Comparison of ENCODE assay signal across 18 cellular contexts in genomic region chr9:92679413-92680165, GRCh38.
"Had no signal": no experiment of that assay in that cellular context is flagged by ENCODE, and none has a peak within 500 bp of the region (broad histone marks: within the 10 kb centered on the region; RNA-seq: fewer than 3 reads in every experiment).

No MANE protein-coding gene starts in this region.

- H3K4me1 ChIP-seq: lower lobe of right lung had no signal

- H3K4me3 Mint-ChIP-seq: activated T-cell treated with anti-CD3 and anti-CD28 coated beads, Interleukin-2, amount 50 U/mL, for 4 hours; brain; naive thymus-derived CD4-positive, alpha-beta T cell; stimulated activated naive CD8-positive, alpha-beta T cell treated with anti-CD3 and anti-CD28 coated beads, Interleukin-15, amount 100 ng/mL, for 72 hours; T-helper 17 cell had no signal

- H3K9me3 ChIP-seq: lower lobe of right lung had no signal

- ATAC-seq: activated naive CD4-positive, alpha-beta T cell treated with anti-CD3 and anti-CD28 coated beads, Interleukin-2, amount 50 U/mL, for 72 hours; activated T-cell treated with anti-CD3 and anti-CD28 coated beads, Interleukin-2, amount 50 U/mL, for 4 hours; naive thymus-derived CD4-positive, alpha-beta T cell; stimulated activated naive CD8-positive, alpha-beta T cell treated with anti-CD3 and anti-CD28 coated beads, Interleukin-15, amount 100 ng/mL, for 72 hours; T-helper 17 cell had no signal

- DNase-seq: activated CD4-positive, alpha-beta T cell treated with anti-CD3 and anti-CD28 coated beads, Interleukin-2, amount 50 U/mL, for 1 hour; activated CD4-positive, CD25-positive, alpha-beta regulatory T cell; activated effector memory CD4-positive, alpha-beta T cell treated with anti-CD3 and anti-CD28 coated beads, Interleukin-2, amount 50 U/mL, for 16 hours; activated T-cell treated with anti-CD3 and anti-CD28 coated beads, Interleukin-2, amount 50 U/mL, for 4 hours; amniotic stem cell; dorsolateral prefrontal cortex; lower lobe of right lung; naive thymus-derived CD4-positive, alpha-beta T cell; occipital lobe; stimulated activated CD4-positive, alpha-beta T cell treated with anti-CD3 and anti-CD28 coated beads, Interleukin-15, amount 100 ng/mL, for 24 hours; stimulated activated CD4-positive, alpha-beta T cell treated with anti-CD3 and anti-CD28 coated beads, Interleukin-4, amount 100 ng/mL, for 4 hours; stimulated activated naive CD8-positive, alpha-beta T cell treated with anti-CD3 and anti-CD28 coated beads, Interleukin-15, amount 100 ng/mL, for 72 hours; T-helper 17 cell had no signal

- H3K4me3 ChIP-seq: dorsolateral prefrontal cortex, lower lobe of right lung had no signal

- H3K4me1 Mint-ChIP-seq: brain had no signal

- H3K27ac ChIP-seq: dorsolateral prefrontal cortex, lower lobe of right lung had no signal

- H3K36me3 Mint-ChIP-seq: activated naive CD4-positive, alpha-beta T cell treated with anti-CD3 and anti-CD28 coated beads, Interleukin-2, amount 50 U/mL, for 72 hours; brain; naive thymus-derived CD4-positive, alpha-beta T cell had no signal

- H3K27ac Mint-ChIP-seq: activated naive CD4-positive, alpha-beta T cell treated with anti-CD3 and anti-CD28 coated beads, Interleukin-2, amount 50 U/mL, for 72 hours; brain; naive thymus-derived CD4-positive, alpha-beta T cell; T-helper 17 cell had no signal

- H3K36me3 ChIP-seq: lower lobe of right lung had no signal

- H3K27me3 Mint-ChIP-seq: brain; stimulated activated naive CD8-positive, alpha-beta T cell treated with anti-CD3 and anti-CD28 coated beads, Interleukin-15, amount 100 ng/mL, for 72 hours; T-helper 17 cell had no signal

- H3K27me3 ChIP-seq: dorsolateral prefrontal cortex had no signal

- FAIRE-seq: endometrium, frontal cortex, urothelium cell line had no signal

- H3K9me3 Mint-ChIP-seq: activated naive CD4-positive, alpha-beta T cell treated with anti-CD3 and anti-CD28 coated beads, Interleukin-2, amount 50 U/mL, for 72 hours; activated T-cell treated with anti-CD3 and anti-CD28 coated beads, Interleukin-2, amount 50 U/mL, for 4 hours; brain; naive thymus-derived CD4-positive, alpha-beta T cell; stimulated activated naive CD8-positive, alpha-beta T cell treated with anti-CD3 and anti-CD28 coated beads, Interleukin-15, amount 100 ng/mL, for 72 hours had no signal
